ENCODE assay signal across 1 cellular context in the genomic region with DNA sequence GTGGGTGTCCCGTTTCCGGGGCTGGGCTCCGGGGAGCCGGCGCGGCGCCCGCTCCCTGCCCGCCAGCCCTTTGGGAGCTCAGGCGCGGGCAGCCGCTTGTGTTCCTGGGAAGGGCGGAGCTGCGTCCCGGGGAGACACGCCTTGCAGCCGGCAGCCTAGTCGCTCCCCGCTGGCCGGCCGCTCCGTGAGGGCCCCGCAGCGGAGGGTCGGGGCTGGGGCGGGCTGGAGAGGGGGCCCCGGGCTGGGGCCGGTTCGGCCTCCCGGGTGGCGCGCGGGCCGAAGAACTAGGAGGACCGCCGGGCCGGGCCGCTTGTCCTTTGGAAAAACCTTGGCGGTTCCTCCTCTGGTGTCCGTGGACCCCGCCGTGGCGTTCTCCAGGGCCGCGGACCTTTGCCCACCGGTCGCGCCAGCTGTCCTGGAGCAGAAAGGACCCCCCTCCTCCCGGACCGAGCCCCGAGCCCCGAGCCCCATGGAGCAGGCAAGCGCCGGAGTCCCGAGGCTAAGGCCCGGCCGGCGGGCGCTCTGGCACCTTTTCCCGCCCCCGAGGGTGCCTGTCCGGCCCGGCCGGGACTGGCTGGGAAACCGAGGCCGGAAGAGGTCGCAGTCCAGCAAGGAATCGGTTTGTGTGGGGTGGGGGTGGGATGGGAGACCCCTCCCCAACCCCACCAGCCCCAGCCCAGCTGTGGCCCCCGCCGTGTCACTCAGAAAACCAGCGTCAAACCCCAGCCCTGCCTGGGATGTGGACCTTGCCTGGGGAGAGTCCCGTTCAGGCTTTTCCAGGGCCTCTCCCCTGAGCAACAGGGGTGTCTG.
TF ChIP-seq lines count a peak whose summit lies in the region.

No MANE protein-coding gene starts in this region.

TF ChIP-seq in neural cell, 6 proteins besides CTCF, POLR2A, EP300 and RAD21 (continued from another document):
- TF ChIP-seq, protein P1, sequence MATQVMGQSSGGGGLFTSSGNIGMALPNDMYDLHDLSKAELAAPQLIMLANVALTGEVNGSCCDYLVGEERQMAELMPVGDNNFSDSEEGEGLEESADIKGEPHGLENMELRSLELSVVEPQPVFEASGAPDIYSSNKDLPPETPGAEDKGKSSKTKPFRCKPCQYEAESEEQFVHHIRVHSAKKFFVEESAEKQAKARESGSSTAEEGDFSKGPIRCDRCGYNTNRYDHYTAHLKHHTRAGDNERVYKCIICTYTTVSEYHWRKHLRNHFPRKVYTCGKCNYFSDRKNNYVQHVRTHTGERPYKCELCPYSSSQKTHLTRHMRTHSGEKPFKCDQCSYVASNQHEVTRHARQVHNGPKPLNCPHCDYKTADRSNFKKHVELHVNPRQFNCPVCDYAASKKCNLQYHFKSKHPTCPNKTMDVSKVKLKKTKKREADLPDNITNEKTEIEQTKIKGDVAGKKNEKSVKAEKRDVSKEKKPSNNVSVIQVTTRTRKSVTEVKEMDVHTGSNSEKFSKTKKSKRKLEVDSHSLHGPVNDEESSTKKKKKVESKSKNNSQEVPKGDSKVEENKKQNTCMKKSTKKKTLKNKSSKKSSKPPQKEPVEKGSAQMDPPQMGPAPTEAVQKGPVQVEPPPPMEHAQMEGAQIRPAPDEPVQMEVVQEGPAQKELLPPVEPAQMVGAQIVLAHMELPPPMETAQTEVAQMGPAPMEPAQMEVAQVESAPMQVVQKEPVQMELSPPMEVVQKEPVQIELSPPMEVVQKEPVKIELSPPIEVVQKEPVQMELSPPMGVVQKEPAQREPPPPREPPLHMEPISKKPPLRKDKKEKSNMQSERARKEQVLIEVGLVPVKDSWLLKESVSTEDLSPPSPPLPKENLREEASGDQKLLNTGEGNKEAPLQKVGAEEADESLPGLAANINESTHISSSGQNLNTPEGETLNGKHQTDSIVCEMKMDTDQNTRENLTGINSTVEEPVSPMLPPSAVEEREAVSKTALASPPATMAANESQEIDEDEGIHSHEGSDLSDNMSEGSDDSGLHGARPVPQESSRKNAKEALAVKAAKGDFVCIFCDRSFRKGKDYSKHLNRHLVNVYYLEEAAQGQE (IDR thresholded peaks at IDR 0.05; ENCODE audit: borderline replicate concordance), result no peak
